In the genomic region with DNA sequence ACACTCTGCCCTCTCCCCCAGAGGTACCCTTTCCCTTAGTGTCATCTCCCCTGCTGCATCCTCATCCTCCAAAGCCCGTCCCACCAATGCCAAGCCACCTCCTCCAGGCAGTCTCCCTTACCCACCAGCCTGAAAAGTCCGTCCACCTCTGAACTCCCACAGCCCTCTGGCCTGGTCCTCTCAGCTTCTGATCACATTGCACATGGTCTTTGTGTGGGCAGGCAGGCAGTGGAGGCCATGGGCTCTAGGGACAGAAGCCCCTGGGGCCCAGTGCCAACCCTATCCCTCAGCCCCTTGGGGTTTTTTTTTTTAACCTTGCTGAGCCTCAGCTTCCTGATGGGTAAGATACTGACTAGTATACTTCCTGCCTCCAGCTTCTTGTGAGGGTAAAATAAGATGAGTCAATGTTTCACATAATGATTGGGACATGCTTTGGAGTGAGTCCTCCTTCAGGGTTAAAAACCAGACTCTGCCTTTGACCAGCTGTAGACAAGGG, we compare ENCODE assay signal across 8 cellular contexts. TPM values are rescaled to one million over a fixed set of nuclear protein-coding genes. Genes with fewer than 3 reads are reported as not detected.
DNase-seq lines count a peak whose midpoint lies in the region; ATAC-seq and TF ChIP-seq lines count a peak whose summit lies in the region.

No MANE protein-coding gene starts in this region.

- H2AFZ ChIP-seq in GM23338: no peak overlapping the region

- H3K4me1 ChIP-seq in GM23338 (ENCODE audit: insufficient read depth) (no peaks in the 10 kb centered on the region), gastroesophageal sphincter (no peaks in the 10 kb centered on the region), prostate gland (replicated peaks) (no peaks in the 10 kb centered on the region)

- intact Hi-C loops in activated CD4-positive, alpha-beta memory T cell treated with anti-CD3 and anti-CD28 coated beads for 36 hours (cut with micrococcal nuclease): loop anchor here (1.0 to 5.0 kb wide), 2 partner anchors 25 to 65 kb away; a partner anchor contains a TSS
- intact Hi-C loops in prostate gland (cut with DNase I): no loop called here

- H3K9me3 Mint-ChIP-seq in activated CD4-positive, alpha-beta memory T cell treated with anti-CD3 and anti-CD28 coated beads for 36 hours: no peaks in the 10 kb centered on the region
- H3K9me3 Mint-ChIP-seq in memory B cell: no peaks in the 10 kb centered on the region
- H3K9me3 Mint-ChIP-seq in GM23338: no peaks in the 10 kb centered on the region

- peaks cover 12% of the 10 kb centered on the region for H3K4me1 Mint-ChIP-seq in activated CD4-positive, alpha-beta memory T cell treated with anti-CD3 and anti-CD28 coated beads for 36 hours (ENCODE audit: low read depth)
- peaks cover 15% of the 10 kb centered on the region for H3K4me1 Mint-ChIP-seq in memory B cell
- peaks cover 2% of the 10 kb centered on the region; the same call in 1 of the 3 replicates for H3K4me1 Mint-ChIP-seq in GM23338

- ATAC-seq in HG03108 (IDR thresholded peaks at IDR 0.05; ENCODE audit: unreplicated experiment) (peak; percentile 56), memory B cell (ENCODE audit: low read depth) (no peak), GM23338 (no peak), gastroesophageal sphincter (no peak), GM19455 (IDR thresholded peaks at IDR 0.05; ENCODE audit: unreplicated experiment) (no peak)

- H4K20me1 ChIP-seq in GM23338 (replicated peaks; ENCODE audit: insufficient read depth): no peaks in the 10 kb centered on the region

- no peak overlapping the region for H3K4me3 Mint-ChIP-seq in activated CD4-positive, alpha-beta memory T cell treated with anti-CD3 and anti-CD28 coated beads for 36 hours
- H3K4me3 Mint-ChIP-seq in memory B cell (no peak overlapping the region), GM23338 (no peak overlapping the region)

- H3F3A ChIP-seq in GM23338 (replicated peaks; ENCODE audit: low read depth): no peaks in the 10 kb centered on the region

- H3K27ac Mint-ChIP-seq in activated CD4-positive, alpha-beta memory T cell treated with anti-CD3 and anti-CD28 coated beads for 36 hours: peak overlapping the region; percentile 38
- peak overlapping the region; percentile 4 for H3K27ac Mint-ChIP-seq in memory B cell
- no peak overlapping the region for H3K27ac Mint-ChIP-seq in GM23338

- TF ChIP-seq POLR2A in gastroesophageal sphincter (IDR thresholded peaks at IDR 0.05) (no peak), prostate gland (IDR thresholded peaks at IDR 0.05) (no peak)

- TF ChIP-seq EP300 in gastroesophageal sphincter (IDR thresholded peaks at IDR 0.05): no peak

- H3K36me3 ChIP-seq in GM23338 (ENCODE audit: insufficient read depth) (no peaks in the 10 kb centered on the region), gastroesophageal sphincter (no peaks in the 10 kb centered on the region), prostate gland (no peaks in the 10 kb centered on the region)

- H3K9me3 ChIP-seq in gastroesophageal sphincter: no peaks in the 10 kb centered on the region
- H3K9me3 ChIP-seq in prostate gland: no peaks in the 10 kb centered on the region

- 75 to 90% methylated on average over 2 of the region's 2 CpGs for WGBS in gastroesophageal sphincter (ENCODE audit: low coverage in 1 of 2), 2 donors
- WGBS in prostate gland: 91% methylated on average over 2 of the region's 2 CpGs

- no peak for TF ChIP-seq CTCF in GM23338 (conservative IDR thresholded peaks at IDR 0.05; ENCODE audit: low read depth in 2 of 2)
- no peak for TF ChIP-seq CTCF in gastroesophageal sphincter (IDR thresholded peaks at IDR 0.05)
- no peak for TF ChIP-seq CTCF in prostate gland (IDR thresholded peaks at IDR 0.05)

- CTCF ChIA-PET in activated CD4-positive, alpha-beta memory T cell treated with anti-CD3 and anti-CD28 coated beads for 36 hours (lab: Charles Lee): interaction anchor here (0.6 kb wide), 1 partner anchor 431 kb away, joined by 5 read pairs; no protein-coding TSS in a partner anchor

- H3K4me2 ChIP-seq in GM23338: no peak overlapping the region

- DNase-seq in GM04504 (ENCODE audit: low read depth) (peak; percentile 35), memory B cell (ENCODE audit: low spot score in 2 of 2) (no peak), GM23338 (ENCODE audit: low spot score) (no peak), prostate gland (ENCODE audit: low spot score) (no peak)
- DNase-seq in activated CD4-positive, alpha-beta memory T cell treated with anti-CD3 and anti-CD28 coated beads for 36 hours: peak; percentile 26

- POLR2A ChIA-PET in activated CD4-positive, alpha-beta memory T cell treated with anti-CD3 and anti-CD28 coated beads for 36 hours (lab: Charles Lee): no interaction called here

- H3K27ac ChIP-seq in GM23338 (ENCODE audit: low read depth) (no peak overlapping the region), gastroesophageal sphincter (no peak overlapping the region), prostate gland (no peak overlapping the region)

- peaks cover 2% of the 10 kb centered on the region for H3K27me3 Mint-ChIP-seq in activated CD4-positive, alpha-beta memory T cell treated with anti-CD3 and anti-CD28 coated beads for 36 hours
- H3K27me3 Mint-ChIP-seq in memory B cell (peaks cover 3% of the 10 kb centered on the region), GM23338 (ENCODE audit: insufficient read depth, low read depth, poor library complexity) (peaks cover 9% of the 10 kb centered on the region)

- no peaks in the 10 kb centered on the region for H3K9me2 ChIP-seq in GM23338 (ENCODE audit: insufficient read depth)

- H3K79me2 ChIP-seq in GM23338 (replicated peaks; ENCODE audit: insufficient read depth): no peaks in the 10 kb centered on the region

- no peaks in the 10 kb centered on the region for H3K27me3 ChIP-seq in GM23338 (ENCODE audit: insufficient read depth)
- H3K27me3 ChIP-seq in gastroesophageal sphincter: peaks cover 10% of the 10 kb centered on the region
- no peaks in the 10 kb centered on the region for H3K27me3 ChIP-seq in prostate gland (replicated peaks; ENCODE audit: insufficient read depth)

- H3K36me3 Mint-ChIP-seq in activated CD4-positive, alpha-beta memory T cell treated with anti-CD3 and anti-CD28 coated beads for 36 hours: no peaks in the 10 kb centered on the region
- no peaks in the 10 kb centered on the region for H3K36me3 Mint-ChIP-seq in memory B cell
- H3K36me3 Mint-ChIP-seq in GM23338 (ENCODE audit: low read depth): no peaks in the 10 kb centered on the region

- no peak overlapping the region for H3K4me3 ChIP-seq in GM23338
- H3K4me3 ChIP-seq in gastroesophageal sphincter: no peak overlapping the region
- no peak overlapping the region for H3K4me3 ChIP-seq in prostate gland

TF ChIP-seq in GM23338, 12 proteins besides CTCF, POLR2A, EP300 and RAD21:
- TF ChIP-seq CREB1 (CRISPR knock-in tag; IDR thresholded peaks at IDR 0.05; ENCODE audit: low read depth): no peak
- TF ChIP-seq ZNF331 (CRISPR knock-in tag; IDR thresholded peaks at IDR 0.05; ENCODE audit: low read depth): no peak
- TF ChIP-seq JUNB (IDR thresholded peaks at IDR 0.05; ENCODE audit: unreplicated experiment): no peak
- no peak for TF ChIP-seq POLR2AphosphoS5 (IDR thresholded peaks at IDR 0.05; ENCODE audit: low read depth)
- TF ChIP-seq, protein P1, sequence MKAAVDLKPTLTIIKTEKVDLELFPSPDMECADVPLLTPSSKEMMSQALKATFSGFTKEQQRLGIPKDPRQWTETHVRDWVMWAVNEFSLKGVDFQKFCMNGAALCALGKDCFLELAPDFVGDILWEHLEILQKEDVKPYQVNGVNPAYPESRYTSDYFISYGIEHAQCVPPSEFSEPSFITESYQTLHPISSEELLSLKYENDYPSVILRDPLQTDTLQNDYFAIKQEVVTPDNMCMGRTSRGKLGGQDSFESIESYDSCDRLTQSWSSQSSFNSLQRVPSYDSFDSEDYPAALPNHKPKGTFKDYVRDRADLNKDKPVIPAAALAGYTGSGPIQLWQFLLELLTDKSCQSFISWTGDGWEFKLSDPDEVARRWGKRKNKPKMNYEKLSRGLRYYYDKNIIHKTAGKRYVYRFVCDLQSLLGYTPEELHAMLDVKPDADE (IDR thresholded peaks at IDR 0.05): no peak
- no peak for TF ChIP-seq NANOG (IDR thresholded peaks at IDR 0.05; ENCODE audit: borderline replicate concordance)
- TF ChIP-seq STAT1 (IDR thresholded peaks at IDR 0.05; ENCODE audit: unreplicated experiment): no peak
- no peak for TF ChIP-seq ZNF114 (CRISPR knock-in tag; IDR thresholded peaks at IDR 0.05)
- no peak for TF ChIP-seq EZH2 (IDR thresholded peaks at IDR 0.05; ENCODE audit: low read depth, unreplicated experiment)
- no peak for TF ChIP-seq EZH2phosphoT487 (IDR thresholded peaks at IDR 0.05; ENCODE audit: unreplicated experiment)

RNA-seq across cellular contexts. Expression of a gene that starts 19.4 kb away (rescaled TPM):
- total RNA-seq in activated CD4-positive, alpha-beta memory T cell treated with anti-CD3 and anti-CD28 coated beads for 36 hours: under 1 TPM; 0.41 to 0.78 TPM
- not detected in 2 replicates for total RNA-seq in GM23338 (2014; rRNA removed; shearing (Covaris generic))
- polyA plus RNA-seq in GM23338 (2016; fragmentation: Nextera tagmentation; extraction: Ambion mirVana): 0.21 TPM in 1 of 2 replicates, not detected in the other
- total RNA-seq in gastroesophageal sphincter (10 to 100 TPM; 12.3 to 58.0 (median 35.2) TPM), prostate gland (10 to 100 TPM; 11.0 to 36.4 TPM)

Comparison
In these comparisons a context has a peak if more than half of its experiments do, and no peak if none do; other contexts are left out.
1. DNase-seq: peak in GM04504 (single experiment) and activated CD4-positive, alpha-beta memory T cell treated with anti-CD3 and anti-CD28 coated beads for 36 hours (single experiment); none in memory B cell (0 of 2), GM23338 (single experiment) and prostate gland (single experiment).
2. RNA of a gene that starts 19.4 kb away (total RNA-seq): 12.3 to 58.0 TPM in gastroesophageal sphincter and 11.0 to 36.4 TPM in prostate gland; 0.41 to 0.78 TPM in activated CD4-positive, alpha-beta memory T cell treated with anti-CD3 and anti-CD28 coated beads for 36 hours and not detected in GM23338; every median in the first group is over 4 times any median in the second.